In genomic region chr6:54198134-54198533, GRCh38 we compare ENCODE assay signal across 1 cellular context.
TF ChIP-seq lines count a peak whose summit lies in the region.

No MANE protein-coding gene starts in this region.

TF ChIP-seq in liver, 16 proteins besides CTCF, POLR2A, EP300 and RAD21 (continued from another document):
- TF ChIP-seq GABPA (IDR thresholded peaks at IDR 0.05 in 1 of 2, conservative IDR thresholded peaks at IDR 0.05 in 1 of 2) (peak in 1 of 2 donors; percentile 67), HNF4A (conservative IDR thresholded peaks at IDR 0.05) (peak; percentile 91 to 97), EGR1 (IDR thresholded peaks at IDR 0.05; ENCODE audit: low read depth in 2 of 2) (peak in 1 of 2 donors; percentile 23), FOXA2 (IDR thresholded peaks at IDR 0.05) (peak; percentile 46), YY1 (IDR thresholded peaks at IDR 0.05) (peak; percentile 83)
- TF ChIP-seq, protein P1, sequence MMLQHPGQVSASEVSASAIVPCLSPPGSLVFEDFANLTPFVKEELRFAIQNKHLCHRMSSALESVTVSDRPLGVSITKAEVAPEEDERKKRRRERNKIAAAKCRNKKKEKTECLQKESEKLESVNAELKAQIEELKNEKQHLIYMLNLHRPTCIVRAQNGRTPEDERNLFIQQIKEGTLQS (IDR thresholded peaks at IDR 0.05) = peak; percentile 95
TF ChIP-seq in liver: peak in this region for 15.
